Comparison of ENCODE assay signal across 8 cellular contexts in the genomic region with DNA sequence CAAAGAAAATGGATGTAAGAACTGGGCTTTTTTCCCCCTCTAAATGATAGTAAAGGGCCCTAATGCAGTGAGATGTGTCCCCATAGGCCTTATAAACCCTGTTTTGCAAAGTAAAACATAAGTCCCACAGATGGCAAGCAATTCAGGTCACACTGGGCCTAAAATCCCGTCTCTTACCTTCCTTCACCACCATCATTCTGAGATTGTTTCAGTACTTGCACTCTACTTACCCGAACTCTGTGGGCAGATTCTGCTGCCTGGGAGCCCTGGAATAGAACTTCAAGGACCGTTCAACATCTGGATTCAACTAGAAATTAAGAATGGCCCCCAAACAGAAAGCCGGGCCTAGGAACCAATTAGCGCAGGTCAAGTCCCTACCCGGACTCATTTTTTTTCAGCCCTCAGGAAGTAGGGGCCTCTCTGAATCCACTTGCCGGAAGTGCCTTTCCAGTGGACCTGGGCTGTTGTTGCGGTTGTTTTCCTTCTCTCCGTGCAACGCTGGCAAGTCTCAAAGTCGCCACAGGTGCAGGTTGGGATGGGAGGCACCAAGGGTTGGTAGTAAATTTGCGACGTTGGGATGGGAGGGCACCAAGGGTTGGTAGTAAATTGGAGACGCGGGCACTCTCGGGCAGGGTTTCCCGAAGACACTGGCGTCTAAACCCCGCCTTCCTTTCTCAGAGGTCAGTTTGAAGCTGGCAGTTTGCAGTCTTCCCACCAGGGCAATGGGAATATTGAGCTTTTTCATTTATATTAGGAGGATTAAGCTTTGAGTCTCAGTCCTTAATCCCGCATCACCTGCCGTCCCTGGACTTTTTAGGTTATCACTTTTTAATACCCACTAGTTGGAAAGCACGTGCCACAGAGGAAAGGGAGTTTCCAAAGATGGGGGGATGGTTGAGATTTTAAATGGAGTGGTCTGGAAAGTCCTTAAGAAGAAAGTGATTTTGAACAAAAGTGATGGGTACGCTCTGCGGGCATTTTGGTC. TPM values are rescaled to one million over a fixed set of nuclear protein-coding genes. Genes with fewer than 3 reads are reported as not detected.
DNase-seq lines count a peak whose midpoint lies in the region; ATAC-seq and TF ChIP-seq lines count a peak whose summit lies in the region.

A gene with protein sequence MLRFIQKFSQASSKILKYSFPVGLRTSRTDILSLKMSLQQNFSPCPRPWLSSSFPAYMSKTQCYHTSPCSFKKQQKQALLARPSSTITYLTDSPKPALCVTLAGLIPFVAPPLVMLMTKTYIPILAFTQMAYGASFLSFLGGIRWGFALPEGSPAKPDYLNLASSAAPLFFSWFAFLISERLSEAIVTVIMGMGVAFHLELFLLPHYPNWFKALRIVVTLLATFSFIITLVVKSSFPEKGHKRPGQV (plus strand): TSS at position 429 of the 985 bp plus-strand sequence. CDS start 2,888 bp downstream, outside the sequence.

- TF ChIP-seq POLR2A in Peyer's patch (IDR thresholded peaks at IDR 0.05) (peak in 1 of 2 donors; percentile 18), esophagus squamous epithelium (IDR thresholded peaks at IDR 0.05) (peak in 1 of 4 donors; percentile 20)

- peaks cover 73% of the 10 kb centered on the region for H3K79me2 ChIP-seq in Karpas-422 (ENCODE audit: low read length)

- H3K9me3 ChIP-seq in Karpas-422 (ENCODE audit: low read length) (no peaks in the 10 kb centered on the region), Peyer's patch (no peaks in the 10 kb centered on the region), esophagus squamous epithelium (no peaks in the 10 kb centered on the region)

- H3K27me3 Mint-ChIP-seq in activated T-cell treated with anti-CD3 and anti-CD28 coated beads, Interleukin-2, amount 50 U/mL, for 4 hours (ENCODE audit: low read depth): no peaks in the 10 kb centered on the region

- peaks cover 14% of the 10 kb centered on the region for H3K36me3 Mint-ChIP-seq in activated T-cell treated with anti-CD3 and anti-CD28 coated beads, Interleukin-2, amount 50 U/mL, for 4 hours (ENCODE audit: insufficient read depth)

- H3K4me3 Mint-ChIP-seq in activated T-cell treated with anti-CD3 and anti-CD28 coated beads, Interleukin-2, amount 50 U/mL, for 4 hours: peak within 1 kb of the TSS; percentile 99

- H3K27ac ChIP-seq in Karpas-422 (ENCODE audit: low read length) (peak within 1 kb of the TSS; percentile 93), Peyer's patch (peak within 1 kb of the TSS; percentile 95 to 99 (median 96)), esophagus squamous epithelium (peak within 1 kb of the TSS; percentile 96 to 99 (median 98))

- peak within 1 kb of the TSS; percentile 89 for H3K4me2 ChIP-seq in Karpas-422 (ENCODE audit: low read depth, low read length, poor library complexity, severe bottlenecking)

- H2AFZ ChIP-seq in Karpas-422 (ENCODE audit: low read length): no peak within 1 kb of the TSS; the same call in 1 of the 2 replicates

- H3K9me3 Mint-ChIP-seq in activated T-cell treated with anti-CD3 and anti-CD28 coated beads, Interleukin-2, amount 50 U/mL, for 4 hours: no peaks in the 10 kb centered on the region

- in situ Hi-C loops in G401 (cut with HindIII; ENCODE audit: low sequenced_read_pairs): no loop called here

- H3K9ac ChIP-seq in Karpas-422 (ENCODE audit: low read length): peak within 1 kb of the TSS; percentile 94

- DNase-seq in G401 (ENCODE audit: low spot score) (peak; percentile 88), Karpas-422 (peak; percentile 97), Peyer's patch (peak; percentile 58 to 82 (median 82)), esophagus squamous epithelium (lab: John Stamatoyannopoulos, UW) (peak; percentile 51), myocyte (ENCODE audit: low read depth) (peak; percentile 94)
- peak; percentile 66 for DNase-seq in activated T-cell treated with anti-CD3 and anti-CD28 coated beads, Interleukin-2, amount 50 U/mL, for 4 hours
- DNase-seq in stimulated activated CD8-positive, alpha-beta memory T cell treated with anti-CD3 and anti-CD28 coated beads, Interleukin-7, amount 100 ng/mL, for 4 hours (ENCODE audit: low read depth in 2 of 2): peak; percentile 57 to 66

- no peaks in the 10 kb centered on the region for H3K9me2 ChIP-seq in Karpas-422 (replicated peaks; ENCODE audit: insufficient read depth, low read length)

- H3K36me3 ChIP-seq in Karpas-422 (ENCODE audit: insufficient read depth, low read length): peaks cover 13% of the 10 kb centered on the region; the same call in 1 of the 2 replicates
- peaks cover 0 to 13% (median 0%) of the 10 kb centered on the region in 3 donors for H3K36me3 ChIP-seq in Peyer's patch
- peaks cover 0 to 35% (median 7%) of the 10 kb centered on the region in 3 donors for H3K36me3 ChIP-seq in esophagus squamous epithelium

- peaks cover 38% of the 10 kb centered on the region for H3K4me1 Mint-ChIP-seq in activated T-cell treated with anti-CD3 and anti-CD28 coated beads, Interleukin-2, amount 50 U/mL, for 4 hours (ENCODE audit: low read depth)

- TF ChIP-seq CTCF in Peyer's patch (IDR thresholded peaks at IDR 0.05) (peak in 3 of 6 experiments; percentile 49 to 61 (median 55)), esophagus squamous epithelium (IDR thresholded peaks at IDR 0.05) (peak in 4 of 6 experiments; percentile 5 to 49 (median 30))

- 1% methylated on average over 12 to 24 of the region's 24 CpGs for WGBS in esophagus squamous epithelium, 2 donors

- H3K4me1 ChIP-seq in Karpas-422 (ENCODE audit: low read length) (peaks cover 31% of the 10 kb centered on the region), Peyer's patch (peaks cover 0 to 11% (median 1%) of the 10 kb centered on the region in 4 donors), esophagus squamous epithelium (peaks cover 21 to 47% (median 23%) of the 10 kb centered on the region in 3 donors)

- H4K20me1 ChIP-seq in Karpas-422 (ENCODE audit: insufficient read depth, low read depth, low read length): peaks cover 12% of the 10 kb centered on the region; the same call in 1 of the 2 replicates

- peak within 1 kb of the TSS; percentile 95 for H3K4me3 ChIP-seq in Karpas-422 (ENCODE audit: low read length)
- peak within 1 kb of the TSS; percentile 62 to 98 (median 83) for H3K4me3 ChIP-seq in Peyer's patch
- H3K4me3 ChIP-seq in esophagus squamous epithelium: peak within 1 kb of the TSS; percentile 84 to 88 (median 86)

- intact Hi-C loops in esophagus squamous epithelium (cut with DNase I): no loop called here

- H3K27me3 ChIP-seq in Karpas-422 (ENCODE audit: low read length): no peaks in the 10 kb centered on the region
- H3K27me3 ChIP-seq in Peyer's patch: no peaks in the 10 kb centered on the region
- H3K27me3 ChIP-seq in esophagus squamous epithelium: no peaks in the 10 kb centered on the region

- peak; percentile 10 to 11 for ATAC-seq in activated T-cell treated with anti-CD3 and anti-CD28 coated beads, Interleukin-2, amount 50 U/mL, for 4 hours
- ATAC-seq in GM18520 (IDR thresholded peaks at IDR 0.05; ENCODE audit: unreplicated experiment): no peak

RNA-seq across cellular contexts. Expression of the gene that starts here (rescaled TPM):
- 57.0 and 79.0 TPM in 2 replicates for total RNA-seq in G401 (2014; rRNA removed; shearing (Covaris generic))
- 28.9 and 86.1 TPM in 2 replicates for total RNA-seq in Karpas-422 (2014; rRNA removed; shearing (Covaris generic); ENCODE audit: low replicate concordance)
- total RNA-seq in Peyer's patch (10 to 100 TPM in 3 of 4 donors, 1 to 10 TPM in 1; 6.6 to 27.5 (median 22.8) TPM), esophagus squamous epithelium (10 to 100 TPM; 12.0 to 52.7 (median 30.8) TPM), myocyte (22.1 and 31.1 TPM in 2 replicates)
- 10 to 100 TPM; 38.1 to 42.9 (median 40.6) TPM for total RNA-seq in activated T-cell treated with anti-CD3 and anti-CD28 coated beads, Interleukin-2, amount 50 U/mL, for 4 hours
- polyA plus RNA-seq in myocyte (2012): 15.6 TPM
